9 cellular contexts compared by ENCODE assay signal in the genomic region with DNA sequence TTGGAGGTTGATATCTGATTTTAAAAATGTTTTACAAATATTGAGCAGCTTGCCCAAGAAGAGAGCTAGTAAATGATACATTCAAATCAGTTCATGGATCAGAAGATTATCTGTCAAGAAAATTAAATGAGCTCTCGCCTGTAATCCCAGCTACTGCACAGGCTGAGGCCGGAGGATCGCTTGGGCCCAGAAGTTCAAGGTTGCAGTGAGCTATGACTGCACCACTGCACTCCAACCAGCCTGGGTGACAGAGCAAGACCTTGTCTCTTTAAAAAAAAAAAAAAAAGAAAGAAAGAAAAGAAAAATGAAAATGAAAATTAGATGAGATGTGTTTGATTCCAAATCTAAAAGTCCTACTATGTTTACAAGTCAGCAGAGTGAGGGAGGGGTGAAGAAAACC. TPM values are rescaled to one million over a fixed set of nuclear protein-coding genes. Genes with fewer than 3 reads are reported as not detected.
DNase-seq lines count a peak whose midpoint lies in the region; ATAC-seq and TF ChIP-seq lines count a peak whose summit lies in the region.
"Had no signal": no experiment of that assay in that cellular context is flagged by ENCODE, and none has a peak within 500 bp of the region (broad histone marks: within the 10 kb centered on the region; RNA-seq: fewer than 3 reads in every experiment).

No MANE protein-coding gene starts in this region.

- no peak overlapping the region for H3K9ac ChIP-seq in iPS-20b (ENCODE audit: low read depth, low read length)

- peaks cover 2% of the 10 kb centered on the region for H3K27me3 Mint-ChIP-seq in activated CD4-positive, alpha-beta T cell treated with anti-CD3 and anti-CD28 coated beads for 36 hours
- H3K27me3 Mint-ChIP-seq in activated naive CD8-positive, alpha-beta T cell, result no peaks in the 10 kb centered on the region

- no peak for TF ChIP-seq CTCF in suprapubic skin (IDR thresholded peaks at IDR 0.05)

- TF ChIP-seq EP300 in suprapubic skin (IDR thresholded peaks at IDR 0.05), result no peak

- no peak overlapping the region for H3K27ac ChIP-seq in iPS-20b (ENCODE audit: low read length)
- peak overlapping the region; percentile 100 for H3K27ac ChIP-seq in suprapubic skin

- H3K9me3 ChIP-seq in iPS-20b (ENCODE audit: insufficient read depth, low read depth, low read length) (no peaks in the 10 kb centered on the region), suprapubic skin (no peaks in the 10 kb centered on the region)

- 92% methylated on average over 3 of the region's 3 CpGs for WGBS in suprapubic skin

- H3K27me3 ChIP-seq in iPS-20b (ENCODE audit: insufficient read depth, low read length), result peaks cover 20% of the 10 kb centered on the region
- H3K27me3 ChIP-seq in suprapubic skin, result no peaks in the 10 kb centered on the region

- H3K36me3 ChIP-seq in iPS-20b (ENCODE audit: insufficient read depth, low read depth, low read length), result no peaks in the 10 kb centered on the region
- H3K36me3 ChIP-seq in suprapubic skin, result no peaks in the 10 kb centered on the region

- CTCF ChIA-PET in activated CD4-positive, alpha-beta T cell treated with anti-CD3 and anti-CD28 coated beads for 36 hours (lab: Charles Lee), result interaction anchor here (0.6 to 1.5 kb wide), 3 partner anchors 12 to 518 kb away, joined by 3 to 5 read pairs (median 3); no protein-coding TSS in a partner anchor

- TF ChIP-seq POLR2A in suprapubic skin (IDR thresholded peaks at IDR 0.05), result no peak

- peaks cover 14% of the 10 kb centered on the region for H3K4me1 ChIP-seq in iPS-20b (ENCODE audit: insufficient read depth, low read length)
- peaks cover 27% of the 10 kb centered on the region for H3K4me1 ChIP-seq in suprapubic skin

- DNase-seq in activated CD4-positive, alpha-beta T cell treated with anti-CD3 and anti-CD28 coated beads for 36 hours, result peak; percentile 16
- no peak for DNase-seq in activated CD4-positive, alpha-beta T cell treated with anti-CD3 and anti-CD28 coated beads, Interleukin-2, amount 50 U/mL, for 1 hour
- DNase-seq in suprapubic skin (ENCODE audit: low spot score in 2 of 2) (no peak), NCI-H2227 (lab: John Stamatoyannopoulos, UW; ENCODE audit: unreplicated experiment) (no peak)
- DNase-seq: NCI-H1092 treated with DMSO at 0.1 percent for 48 hours had no signal

- peaks cover 40% of the 10 kb centered on the region for H3K4me1 Mint-ChIP-seq in activated CD4-positive, alpha-beta T cell treated with anti-CD3 and anti-CD28 coated beads for 36 hours
- H3K4me1 Mint-ChIP-seq in activated naive CD8-positive, alpha-beta T cell (ENCODE audit: low read depth), result peaks cover 43% of the 10 kb centered on the region

- H3K4me3 ChIP-seq in iPS-20b (ENCODE audit: low read length) (peak overlapping the region; percentile 82; the same call in 1 of the 2 replicates), suprapubic skin (peak overlapping the region; percentile 91)

- ATAC-seq in activated CD4-positive, alpha-beta T cell treated with anti-CD3 and anti-CD28 coated beads for 36 hours, result no peak
- ATAC-seq in GM21825 (IDR thresholded peaks at IDR 0.05; ENCODE audit: unreplicated experiment), result no peak
- ATAC-seq in HG02885 (IDR thresholded peaks at IDR 0.05; ENCODE audit: poor library complexity, unreplicated experiment), result no peak

- H3K4me3 Mint-ChIP-seq in activated CD4-positive, alpha-beta T cell treated with anti-CD3 and anti-CD28 coated beads for 36 hours, result peak overlapping the region; percentile 36
- H3K4me3 Mint-ChIP-seq in activated naive CD8-positive, alpha-beta T cell, result peak overlapping the region; percentile 93

- POLR2A ChIA-PET in activated CD4-positive, alpha-beta T cell treated with anti-CD3 and anti-CD28 coated beads for 36 hours (lab: Charles Lee), result no interaction called here

- peaks cover 1% of the 10 kb centered on the region for H3K36me3 Mint-ChIP-seq in activated CD4-positive, alpha-beta T cell treated with anti-CD3 and anti-CD28 coated beads for 36 hours (ENCODE audit: low read depth)
- H3K36me3 Mint-ChIP-seq in activated naive CD8-positive, alpha-beta T cell, result no peaks in the 10 kb centered on the region

- H3K27ac Mint-ChIP-seq in activated CD4-positive, alpha-beta T cell treated with anti-CD3 and anti-CD28 coated beads for 36 hours, result peak overlapping the region; percentile 19
- peak overlapping the region; percentile 92 for H3K27ac Mint-ChIP-seq in activated naive CD8-positive, alpha-beta T cell

- intact Hi-C loops in activated CD4-positive, alpha-beta T cell treated with anti-CD3 and anti-CD28 coated beads for 36 hours (cut with DNase I, micrococcal nuclease), result loop anchor here in 1 of 2 experiments (2.0 kb wide), 1 partner anchor 715 kb away; the partner anchor contains the start of gene SUPT20H

- no peaks in the 10 kb centered on the region for H3K9me3 Mint-ChIP-seq in activated CD4-positive, alpha-beta T cell treated with anti-CD3 and anti-CD28 coated beads for 36 hours (ENCODE audit: low read depth)
- no peaks in the 10 kb centered on the region for H3K9me3 Mint-ChIP-seq in activated naive CD8-positive, alpha-beta T cell (ENCODE audit: low read depth)

RNA-seq across cellular contexts. Expression of gene SPART, which starts 2.4 kb away (rescaled TPM):
- 10 to 100 TPM; 30.2 to 40.4 TPM for total RNA-seq in activated CD4-positive, alpha-beta T cell treated with anti-CD3 and anti-CD28 coated beads for 36 hours
- total RNA-seq in suprapubic skin, result 10 to 100 TPM; 25.7 to 51.0 (median 35.7) TPM

RNA-seq across cellular contexts. Expression of gene CCDC169, which starts 46.2 kb away (rescaled TPM):
- under 1 TPM; 0.30 TPM for total RNA-seq in activated CD4-positive, alpha-beta T cell treated with anti-CD3 and anti-CD28 coated beads for 36 hours
- under 1 TPM in 3 of 4 donors, not detected in 1; 0.13 to 0.48 (median 0.17) TPM for total RNA-seq in suprapubic skin
